Comparison of ENCODE assay signal across 21 cellular contexts in the genomic region with DNA sequence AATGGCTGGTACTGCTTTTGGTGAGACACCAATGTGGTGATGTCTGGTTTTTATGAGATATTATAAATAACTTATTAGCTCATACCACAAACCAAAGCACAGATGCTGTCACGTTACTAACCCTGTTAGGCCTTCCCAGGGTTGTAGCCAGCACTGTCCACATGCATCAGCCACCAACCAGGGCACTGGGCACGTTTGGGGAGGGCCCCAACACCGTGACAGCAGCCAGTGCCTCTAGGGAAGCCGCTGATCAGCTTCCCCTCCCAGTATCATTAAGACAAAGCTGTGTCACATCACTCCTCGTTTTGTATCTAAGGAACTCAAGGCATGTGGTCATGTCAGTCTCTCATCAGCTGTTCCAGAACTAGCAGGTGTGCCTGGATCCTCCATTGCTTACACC. TPM values are rescaled to one million over a fixed set of nuclear protein-coding genes. Genes with fewer than 3 reads are reported as not detected.
DNase-seq lines count a peak whose midpoint lies in the region; ATAC-seq and TF ChIP-seq lines count a peak whose summit lies in the region.
"Had no signal": no experiment of that assay in that cellular context is flagged by ENCODE, and none has a peak within 500 bp of the region (broad histone marks: within the 10 kb centered on the region; RNA-seq: fewer than 3 reads in every experiment).

No MANE protein-coding gene starts in this region.

- no peak overlapping the region for H3K9ac ChIP-seq in Karpas-422 (ENCODE audit: low read length)

- H3K9me3 Mint-ChIP-seq in chondrocyte (ENCODE audit: low read depth): no peaks in the 10 kb centered on the region
- H3K9me3 Mint-ChIP-seq: activated naive CD4-positive, alpha-beta T cell treated with anti-CD3 and anti-CD28 coated beads, Interleukin-2, amount 10 ng/mL, durations not matched to agents 7 days and 5 days; naive thymus-derived CD8-positive, alpha-beta T cell had no signal

- H3K36me3 ChIP-seq in Karpas-422 (ENCODE audit: insufficient read depth, low read length): peaks cover 71% of the 10 kb centered on the region

- H3K4me1 ChIP-seq in Karpas-422 (ENCODE audit: low read length): no peaks in the 10 kb centered on the region
- H3K4me1 ChIP-seq: Caco-2, suprapubic skin had no signal

- no peak overlapping the region for H3K4me3 Mint-ChIP-seq in chondrocyte (ENCODE audit: unreplicated experiment)
- H3K4me3 Mint-ChIP-seq: activated naive CD4-positive, alpha-beta T cell treated with anti-CD3 and anti-CD28 coated beads, Interleukin-2, amount 10 ng/mL, durations not matched to agents 7 days and 5 days; naive thymus-derived CD8-positive, alpha-beta T cell had no signal

- H3K79me2 ChIP-seq in Karpas-422 (ENCODE audit: low read length): peaks cover 68% of the 10 kb centered on the region

- no peak for ATAC-seq in HG03045 (IDR thresholded peaks at IDR 0.05; ENCODE audit: unreplicated experiment)
- ATAC-seq: naive thymus-derived CD8-positive, alpha-beta T cell had no signal

- H3K27ac Mint-ChIP-seq in chondrocyte (ENCODE audit: unreplicated experiment): peak overlapping the region; percentile 92
- H3K27ac Mint-ChIP-seq: activated naive CD4-positive, alpha-beta T cell treated with anti-CD3 and anti-CD28 coated beads, Interleukin-2, amount 10 ng/mL, durations not matched to agents 7 days and 5 days; naive thymus-derived CD8-positive, alpha-beta T cell had no signal

- H3K36me3 Mint-ChIP-seq in chondrocyte (ENCODE audit: low read depth): peaks cover 25% of the 10 kb centered on the region

- H3K4me1 Mint-ChIP-seq in chondrocyte (ENCODE audit: low read depth): peaks cover 48% of the 10 kb centered on the region
- H3K4me1 Mint-ChIP-seq: activated naive CD4-positive, alpha-beta T cell treated with anti-CD3 and anti-CD28 coated beads, Interleukin-2, amount 10 ng/mL, durations not matched to agents 7 days and 5 days had no signal

- H3K9me3 ChIP-seq in Karpas-422 (ENCODE audit: low read length): no peaks in the 10 kb centered on the region
- H3K9me3 ChIP-seq: Caco-2, suprapubic skin had no signal

- H2AFZ ChIP-seq in Karpas-422 (ENCODE audit: low read length): no peak overlapping the region

- peak; percentile 75 for DNase-seq in GM04503 (ENCODE audit: low read depth)
- DNase-seq in chondrocyte (ENCODE audit: low spot score): no peak
- peak; percentile 99 for DNase-seq in myocyte (ENCODE audit: low read depth)
- DNase-seq in Karpas-422: no peak
- no peak for DNase-seq in CD1c-positive myeloid dendritic cell (ENCODE audit: extremely low spot score)
- DNase-seq: activated CD4-positive, alpha-beta T cell treated with anti-CD3 and anti-CD28 coated beads, Interleukin-2, amount 50 U/mL, for 1 hour; activated CD8-positive, alpha-beta memory T cell treated with anti-CD3 and anti-CD28 coated beads, Interleukin-2, amount 50 U/mL, for 48 hours; activated naive CD4-positive, alpha-beta T cell treated with anti-CD3 and anti-CD28 coated beads, Interleukin-2, amount 10 ng/mL, durations not matched to agents 7 days and 5 days; Caco-2; hippocampal formation; islet precursor cell; mammary epithelial cell; naive thymus-derived CD8-positive, alpha-beta T cell; NCI-H1417 treated with DMSO at 0.1 percent for 48 hours; NCI-H526; SIG-M5; stimulated activated CD4-positive, alpha-beta T cell treated with anti-CD3 and anti-CD28 coated beads, Interleukin-12 subunit alpha, Interleukin-12 subunit beta, amount 100 ng/mL, for 4 hours had no signal

- H3K4me2 ChIP-seq in Karpas-422 (ENCODE audit: low read depth, low read length, poor library complexity, severe bottlenecking): no peak overlapping the region

- H3K9me2 ChIP-seq in Karpas-422 (replicated peaks; ENCODE audit: insufficient read depth, low read length): no peaks in the 10 kb centered on the region

- H4K20me1 ChIP-seq in Karpas-422 (ENCODE audit: insufficient read depth, low read depth, low read length): peaks cover 18% of the 10 kb centered on the region; the same call in 1 of the 2 replicates

- no peak overlapping the region for H3K4me3 ChIP-seq in Karpas-422 (ENCODE audit: low read length)
- H3K4me3 ChIP-seq: suprapubic skin had no signal

- TF ChIP-seq CTCF in chondrocyte (IDR thresholded peaks at IDR 0.05): no peak

- H3K27ac ChIP-seq in temporal lobe (ENCODE audit: low read depth, low read length) (peak overlapping the region; percentile 78), Karpas-422 (ENCODE audit: low read length) (no peak overlapping the region)
- H3K27ac ChIP-seq: suprapubic skin had no signal

- H3K27me3 Mint-ChIP-seq in chondrocyte (ENCODE audit: low read depth): no peaks in the 10 kb centered on the region
- H3K27me3 Mint-ChIP-seq: activated naive CD4-positive, alpha-beta T cell treated with anti-CD3 and anti-CD28 coated beads, Interleukin-2, amount 10 ng/mL, durations not matched to agents 7 days and 5 days; naive thymus-derived CD8-positive, alpha-beta T cell had no signal

- no peaks in the 10 kb centered on the region for H3K27me3 ChIP-seq in Karpas-422 (ENCODE audit: low read length)
- H3K27me3 ChIP-seq: suprapubic skin had no signal

RNA-seq across cellular contexts. Expression of a gene that starts 13.9 kb away (rescaled TPM):
- 13.5 to 22.1 TPM (median 15.1 TPM) in 3 replicates for total RNA-seq in chondrocyte
- total RNA-seq in myocyte: 42.1 and 42.8 TPM in 2 replicates
- 13.4 TPM for polyA plus RNA-seq in myocyte (2012)
- total RNA-seq in temporal lobe: 12.3 TPM
- 12.7 and 17.0 TPM in 2 replicates for total RNA-seq in Karpas-422 (2014; rRNA removed; shearing (Covaris generic); ENCODE audit: low replicate concordance)

RNA-seq across cellular contexts. Expression of a gene that starts 33.5 kb away (rescaled TPM):
- 1.5 to 2.0 TPM (median 1.6 TPM) in 3 replicates for total RNA-seq in chondrocyte
- 1.0 and 1.9 TPM in 2 replicates for total RNA-seq in myocyte
- polyA plus RNA-seq in myocyte (2012): 0.44 TPM
- 1.5 TPM for total RNA-seq in temporal lobe
- total RNA-seq in Karpas-422 (2014; rRNA removed; shearing (Covaris generic); ENCODE audit: low replicate concordance): not detected in 2 replicates
- total RNA-seq: astrocyte, Caco-2 had no signal

Comparison
In these comparisons a context has a peak if more than half of its experiments do, and no peak if none do; other contexts are left out.
1. DNase-seq: peak in GM04503 (single experiment) and myocyte (single experiment); none in chondrocyte (single experiment), Karpas-422 (single experiment) and CD1c-positive myeloid dendritic cell (single experiment).